9 cellular contexts compared by ENCODE assay signal in the genomic region with DNA sequence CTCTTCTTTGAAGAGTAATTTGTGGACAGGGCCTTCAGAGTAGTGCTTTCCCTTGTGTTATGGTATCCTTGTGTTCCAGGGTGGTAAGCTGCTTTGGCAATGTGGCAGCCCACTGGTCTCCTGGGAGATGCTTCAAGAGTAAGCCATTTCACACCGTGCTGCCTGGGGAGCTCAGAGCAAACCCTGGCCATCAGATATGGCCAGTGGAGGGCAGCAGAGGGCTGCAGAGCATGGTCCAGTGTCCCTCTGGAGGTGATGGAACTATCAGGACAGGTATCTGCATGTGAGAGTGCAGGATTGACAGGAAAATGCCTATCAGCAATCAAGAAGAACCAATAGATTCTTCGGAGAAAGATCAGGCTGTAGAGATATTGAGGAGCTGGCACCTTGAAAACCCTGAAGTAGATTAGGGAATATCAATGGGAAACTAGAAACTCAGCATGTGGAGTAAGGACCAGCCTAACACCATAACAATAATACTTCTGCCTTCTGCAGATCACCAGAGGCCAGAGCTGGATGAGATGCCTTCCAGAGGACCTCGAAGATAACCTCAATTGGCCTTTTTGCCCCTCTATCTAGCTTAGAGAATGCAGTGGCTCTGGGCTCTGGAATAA.
A peak's percentile ranks its signal among the peaks of the same experiment; 100 is the strongest.
DNase-seq lines count a peak whose midpoint lies in the region; ATAC-seq and TF ChIP-seq lines count a peak whose summit lies in the region.
"Had no signal": no experiment of that assay in that cellular context is flagged by ENCODE, and none has a peak within 500 bp of the region (broad histone marks: within the 10 kb centered on the region; RNA-seq: fewer than 3 reads in every experiment).

No MANE protein-coding gene starts in this region.

- H3K4me1 ChIP-seq in left ventricle myocardium inferior (peaks cover 5% of the 10 kb centered on the region), aorta (ENCODE audit: control insufficient read depth in 1 of 2, insufficient read depth in 2 of 2, low read length in 2 of 2) (no peaks in the 10 kb centered on the region)

- DNase-seq in AML-193 (lab: John Stamatoyannopoulos, UW) = peak; percentile 19 to 23
- DNase-seq in NCI-H1417 (lab: John Stamatoyannopoulos, UW) = peak; percentile 70 to 86 (median 73)
- peak; percentile 28 for DNase-seq in UCSD-AML1 (lab: John Stamatoyannopoulos, UW; ENCODE audit: unreplicated experiment)
- DNase-seq in left ventricle myocardium inferior = peak; percentile 38
- DNase-seq in stimulated activated CD8-positive, alpha-beta memory T cell treated with anti-CD3 and anti-CD28 coated beads, Interleukin-2, amount 100 ng/mL, for 48 hours (ENCODE audit: low read depth in 2 of 2) = peak; percentile 1 to 17
- no peak for DNase-seq in aorta
- DNase-seq: naive B cell had no signal

- peaks cover 6% of the 10 kb centered on the region for H3K27me3 ChIP-seq in left ventricle myocardium inferior (ENCODE audit: low read depth)
- H3K27me3 ChIP-seq in aorta (ENCODE audit: control insufficient read depth in 1 of 2, insufficient read depth in 2 of 2, low read length in 1 of 2) = no peaks in the 10 kb centered on the region

- H3K9me3 ChIP-seq in left ventricle myocardium inferior (replicated peaks) (peaks cover 19% of the 10 kb centered on the region), aorta (ENCODE audit: control insufficient read depth, low read length) (no peaks in the 10 kb centered on the region)

- no peaks in the 10 kb centered on the region for H3K36me3 ChIP-seq in left ventricle myocardium inferior
- H3K36me3 ChIP-seq in aorta (ENCODE audit: control insufficient read depth in 1 of 2, insufficient read depth in 2 of 2, low read length in 1 of 2) = no peaks in the 10 kb centered on the region

- intact Hi-C loops in left ventricle myocardium inferior (cut with micrococcal nuclease) (no loop called here), aorta (cut with DNase I) (no loop called here)

- 27 to 32% methylated on average over 3 of the region's 3 CpGs for WGBS in aorta, 2 donors

- ATAC-seq in GM18498 (IDR thresholded peaks at IDR 0.05; ENCODE audit: unreplicated experiment) = peak; percentile 92
- ATAC-seq in HG02759 (IDR thresholded peaks at IDR 0.05; ENCODE audit: unreplicated experiment) = peak; percentile 86
- ATAC-seq in aorta (ENCODE audit: low FRiP score) = no peak

- peak; percentile 81 for TF ChIP-seq CTCF in left ventricle myocardium inferior (IDR thresholded peaks at IDR 0.05; ENCODE audit: borderline replicate concordance)

- H3K4me3 ChIP-seq in left ventricle myocardium inferior (no peak overlapping the region), aorta (ENCODE audit: low read length in 2 of 2) (no peak overlapping the region)

- H3K27ac ChIP-seq in left ventricle myocardium inferior (replicated peaks) (no peak overlapping the region), aorta (ENCODE audit: low read depth in 1 of 2, low read length in 2 of 2) (no peak overlapping the region)

Comparison
In these comparisons a context has a peak if more than half of its experiments do, and no peak if none do; other contexts are left out.
1. DNase-seq: peak in AML-193 (2 of 2), NCI-H1417 (3 of 3), UCSD-AML1 (single experiment), left ventricle myocardium inferior (single experiment) and stimulated activated CD8-positive, alpha-beta memory T cell treated with anti-CD3 and anti-CD28 coated beads, Interleukin-2, amount 100 ng/mL, for 48 hours (2 of 2); none in aorta (0 of 2).